11 cellular contexts compared by ENCODE assay signal in genomic region chr15:59137566-59137965, GRCh38. TPM values are rescaled to one million over a fixed set of nuclear protein-coding genes. Genes with fewer than 3 reads are reported as not detected.
DNase-seq lines count a peak whose midpoint lies in the region; ATAC-seq, FAIRE-seq and TF ChIP-seq lines count a peak whose summit lies in the region.
"Had no signal": no experiment of that assay in that cellular context is flagged by ENCODE, and none has a peak within 500 bp of the region (broad histone marks: within the 10 kb centered on the region; RNA-seq: fewer than 3 reads in every experiment).

No MANE protein-coding gene starts in this region.

- no peaks in the 10 kb centered on the region for H3K27me3 Mint-ChIP-seq in activated T-cell treated with anti-CD3 and anti-CD28 coated beads, Interleukin-2, amount 50 U/mL, for 24 hours
- no peaks in the 10 kb centered on the region for H3K27me3 Mint-ChIP-seq in activated CD8-positive, alpha-beta T cell treated with anti-CD3 and anti-CD28 coated beads, Interleukin-2, amount 10 ng/mL, durations not matched to agents 7 days and 5 days (ENCODE audit: low read depth)
- H3K27me3 Mint-ChIP-seq in neural crest cell (ENCODE audit: low read depth), result no peaks in the 10 kb centered on the region

- H3K27ac Mint-ChIP-seq in activated T-cell treated with anti-CD3 and anti-CD28 coated beads, Interleukin-2, amount 50 U/mL, for 24 hours, result peak overlapping the region; percentile 38
- H3K27ac Mint-ChIP-seq in activated CD8-positive, alpha-beta T cell treated with anti-CD3 and anti-CD28 coated beads, Interleukin-2, amount 10 ng/mL, durations not matched to agents 7 days and 5 days, result peak overlapping the region; percentile 62
- peak overlapping the region; percentile 50 for H3K27ac Mint-ChIP-seq in neural crest cell (ENCODE audit: unreplicated experiment)

- FAIRE-seq in GM12892 (lab: Jason Lieb, UNC), result peak; percentile 89
- FAIRE-seq: kidney had no signal

- peaks cover 17% of the 10 kb centered on the region for H3K4me1 Mint-ChIP-seq in activated T-cell treated with anti-CD3 and anti-CD28 coated beads, Interleukin-2, amount 50 U/mL, for 24 hours (ENCODE audit: low read depth)
- peaks cover 18% of the 10 kb centered on the region for H3K4me1 Mint-ChIP-seq in activated CD8-positive, alpha-beta T cell treated with anti-CD3 and anti-CD28 coated beads, Interleukin-2, amount 10 ng/mL, durations not matched to agents 7 days and 5 days (ENCODE audit: low read depth)
- no peaks in the 10 kb centered on the region for H3K4me1 Mint-ChIP-seq in neural crest cell

- no peak for TF ChIP-seq CTCF in neural crest cell (conservative IDR thresholded peaks at IDR 0.05)

- H3K9me3 Mint-ChIP-seq in activated T-cell treated with anti-CD3 and anti-CD28 coated beads, Interleukin-2, amount 50 U/mL, for 24 hours, result no peaks in the 10 kb centered on the region
- no peaks in the 10 kb centered on the region for H3K9me3 Mint-ChIP-seq in activated CD8-positive, alpha-beta T cell treated with anti-CD3 and anti-CD28 coated beads, Interleukin-2, amount 10 ng/mL, durations not matched to agents 7 days and 5 days (ENCODE audit: insufficient read depth)
- no peaks in the 10 kb centered on the region for H3K9me3 Mint-ChIP-seq in neural crest cell

- CTCF ChIA-PET in activated CD8-positive, alpha-beta T cell treated with anti-CD3 and anti-CD28 coated beads, Interleukin-2, amount 10 ng/mL, durations not matched to agents 7 days and 5 days (lab: Charles Lee), result interaction anchor here (0.6 to 2.0 kb wide), 10 partner anchors 24 to 391 kb away, joined by 3 to 8 read pairs (median 4); no protein-coding TSS in a partner anchor

- POLR2A ChIA-PET in activated CD8-positive, alpha-beta T cell treated with anti-CD3 and anti-CD28 coated beads, Interleukin-2, amount 10 ng/mL, durations not matched to agents 7 days and 5 days (lab: Charles Lee), result no interaction called here

- no peak overlapping the region for H3K4me3 Mint-ChIP-seq in activated T-cell treated with anti-CD3 and anti-CD28 coated beads, Interleukin-2, amount 50 U/mL, for 24 hours
- no peak overlapping the region for H3K4me3 Mint-ChIP-seq in activated CD8-positive, alpha-beta T cell treated with anti-CD3 and anti-CD28 coated beads, Interleukin-2, amount 10 ng/mL, durations not matched to agents 7 days and 5 days
- no peak overlapping the region for H3K4me3 Mint-ChIP-seq in neural crest cell

- no peak for ATAC-seq in activated CD8-positive, alpha-beta T cell treated with anti-CD3 and anti-CD28 coated beads, Interleukin-2, amount 10 ng/mL, durations not matched to agents 7 days and 5 days
- no peak for ATAC-seq in HG02571 (IDR thresholded peaks at IDR 0.05; ENCODE audit: unreplicated experiment)

- H3K36me3 Mint-ChIP-seq in activated T-cell treated with anti-CD3 and anti-CD28 coated beads, Interleukin-2, amount 50 U/mL, for 24 hours (ENCODE audit: low read depth), result no peaks in the 10 kb centered on the region
- peaks cover 68% of the 10 kb centered on the region for H3K36me3 Mint-ChIP-seq in activated CD8-positive, alpha-beta T cell treated with anti-CD3 and anti-CD28 coated beads, Interleukin-2, amount 10 ng/mL, durations not matched to agents 7 days and 5 days (ENCODE audit: low read depth)
- peaks cover 26% of the 10 kb centered on the region for H3K36me3 Mint-ChIP-seq in neural crest cell (ENCODE audit: low read depth)

- DNase-seq in activated T-cell treated with anti-CD3 and anti-CD28 coated beads, Interleukin-2, amount 50 U/mL, for 24 hours, result no peak
- no peak for DNase-seq in activated T-cell treated with anti-CD3 and anti-CD28 coated beads for 4 hours
- peak; percentile 32 for DNase-seq in GM12892 (ENCODE audit: insufficient read length)
- DNase-seq in activated CD8-positive, alpha-beta T cell treated with anti-CD3 and anti-CD28 coated beads, Interleukin-2, amount 10 ng/mL, durations not matched to agents 7 days and 5 days, result no peak
- DNase-seq in neural crest cell (ENCODE audit: low read depth, low spot score), result no peak
- DNase-seq in NCI-H1092 (lab: John Stamatoyannopoulos, UW), result no peak
- DNase-seq in stimulated activated naive CD4-positive, alpha-beta T cell (lab: John Stamatoyannopoulos, UW), result no peak
- DNase-seq: DMS153, kidney, SHP77 treated with DMSO at 0.1 percent for 48 hours had no signal

- no peak for TF ChIP-seq POLR2A in GM12892 (IDR thresholded peaks at IDR 0.05; ENCODE audit: low read depth, low read length)

RNA-seq across cellular contexts. Expression of gene CCNB2, which starts 32.6 kb away (rescaled TPM):
- polyA plus RNA-seq in GM12892 (2012; ENCODE audit: missing spikeins), result 55.0 TPM
- total RNA-seq in activated CD8-positive, alpha-beta T cell treated with anti-CD3 and anti-CD28 coated beads, Interleukin-2, amount 10 ng/mL, durations not matched to agents 7 days and 5 days, result 100 to 1,000 TPM; 107 to 112 TPM
- 95.3 and 99.2 TPM in 2 replicates for total RNA-seq in neural crest cell
